In genomic region chr1:247493106-247493505, GRCh38 we compare ENCODE assay signal across 29 cellular contexts. TPM values are rescaled to one million over a fixed set of nuclear protein-coding genes. Genes with fewer than 3 reads are reported as not detected.
"Had no signal": no experiment of that assay in that cellular context is flagged by ENCODE, and none has a peak within 500 bp of the region (broad histone marks: within the 10 kb centered on the region; RNA-seq: fewer than 3 reads in every experiment).

No MANE protein-coding gene starts in this region.

- H3K27ac ChIP-seq: left lung, lower lobe of right lung, pancreas, prostate gland, skin epidermis, stomach, testis, thyroid gland, transverse colon, upper lobe of right lung had no signal

- H3K4me3 ChIP-seq: left lung, lower lobe of right lung, pancreas, prostate gland, skin epidermis, stomach, testis, thyroid gland, transverse colon, upper lobe of right lung had no signal

- H3K36me3 ChIP-seq: left lung, lower lobe of right lung, pancreas, prostate gland, stomach, thyroid gland, transverse colon, upper lobe of right lung had no signal

- H3K27me3 ChIP-seq: left lung, stomach, testis, thyroid gland, transverse colon, upper lobe of right lung had no signal

- H3K4me1 ChIP-seq: left lung, lower lobe of right lung, pancreas, prostate gland, testis, thyroid gland, transverse colon, upper lobe of right lung had no signal

- FAIRE-seq: islet of Langerhans, kidney, pancreas, urothelium cell line had no signal

- H3K9me3 ChIP-seq: left lung, lower lobe of right lung, pancreas, prostate gland, stomach, testis, thyroid gland, transverse colon, upper lobe of right lung had no signal

- DNase-seq: immature natural killer cell; kidney; left colon; left lung; lower lobe of right lung; mammary epithelial cell; mesenchymal stem cell; naive thymus-derived CD8-positive, alpha-beta T cell; nucleus accumbens; pancreas; posterior cingulate gyrus; retina; right cardiac atrium; stimulated activated CD4-positive, alpha-beta T cell treated with anti-CD3 and anti-CD28 coated beads, Interleukin-12 subunit alpha, Interleukin-12 subunit beta, amount 100 ng/mL, for 4 hours; stimulated activated CD4-positive, alpha-beta T cell treated with anti-CD3 and anti-CD28 coated beads, Interleukin-15, amount 100 ng/mL, for 24 hours; stimulated activated CD4-positive, alpha-beta T cell treated with anti-CD3 and anti-CD28 coated beads, Interleukin-2, amount 100 ng/mL, for 24 hours; stimulated activated CD4-positive, alpha-beta T cell treated with anti-CD3 and anti-CD28 coated beads, Interleukin-4, amount 100 ng/mL, for 1 hour; stimulated activated naive B cell treated with anti-CD40 and anti-IgM and Interleukin-4, amounts not matched to agents 10 μg/mL and 1 μg/mL and 100 μg/mL, for 72 hours; stimulated activated naive CD8-positive, alpha-beta T cell treated with anti-CD3 and anti-CD28 coated beads, Interleukin-15, Interleukin-2, amounts not matched to agents 100 U/mL and 50 U/mL, for 24 hours; stomach; testis; thyroid gland; transverse colon; upper lobe of right lung had no signal

RNA-seq across cellular contexts. Expression of gene OR2B11, which starts 35.2 kb away (rescaled TPM):
- polyA plus RNA-seq: immature natural killer cell; liver; mammary epithelial cell; naive thymus-derived CD8-positive, alpha-beta T cell; pancreas; right cardiac atrium; stomach had no signal

RNA-seq across cellular contexts. Expression of gene OR2C3, which starts 43.1 kb away (rescaled TPM):
- polyA plus RNA-seq: immature natural killer cell; liver; mammary epithelial cell; naive thymus-derived CD8-positive, alpha-beta T cell; stomach had no signal

RNA-seq across cellular contexts. Expression of gene GCSAML, which starts 55.8 kb away (rescaled TPM):
- polyA plus RNA-seq: mammary epithelial cell; naive thymus-derived CD8-positive, alpha-beta T cell; right cardiac atrium had no signal
